Comparison of ENCODE assay signal across 11 cellular contexts in genomic region chr13:44921931-44922758, GRCh38.
DNase-seq lines count a peak whose midpoint lies in the region; ATAC-seq, FAIRE-seq and TF ChIP-seq lines count a peak whose summit lies in the region.
"Had no signal": no experiment of that assay in that cellular context is flagged by ENCODE, and none has a peak within 500 bp of the region (broad histone marks: within the 10 kb centered on the region; RNA-seq: fewer than 3 reads in every experiment).

No MANE protein-coding gene starts in this region.

- no peak for TF ChIP-seq CTCF in keratinocyte (optimal IDR thresholded peaks at IDR 0.05 in 1 of 3, IDR thresholded peaks at IDR 0.05 in 1 of 3, conservative IDR thresholded peaks at IDR 0.05 in 1 of 3; ENCODE audit: extremely low read depth in 1 of 3, insufficient read depth in 2 of 3, low read length in 3 of 3)
- TF ChIP-seq CTCF in tibial nerve (IDR thresholded peaks at IDR 0.05) = peak in 1 of 5 experiments; percentile 8
- TF ChIP-seq CTCF in CD8-positive, alpha-beta T cell (IDR thresholded peaks at IDR 0.05) = no peak

- no peaks in the 10 kb centered on the region for H3K9me3 ChIP-seq in keratinocyte (ENCODE audit: control insufficient read depth, low read depth, low read length)
- no peaks in the 10 kb centered on the region for H3K9me3 ChIP-seq in tibial nerve
- H3K9me3 ChIP-seq in CD8-positive, alpha-beta T cell (ENCODE audit: low read length) = no peaks in the 10 kb centered on the region

- TF ChIP-seq EP300 in tibial nerve (IDR thresholded peaks at IDR 0.05) = peak; percentile 62 to 90

- POLR2A ChIA-PET in CD8-positive, alpha-beta T cell (lab: Charles Lee) = no interaction called here

- peak; percentile 83 for FAIRE-seq in keratinocyte (lab: Jason Lieb, UNC)
- FAIRE-seq: A204.1, TTC549 had no signal

- peak; percentile 30 for DNase-seq in NCI-H146 (lab: John Stamatoyannopoulos, UW)
- no peak for DNase-seq in NCI-H146 treated with DMSO at 0.1 percent for 48 hours (lab: John Stamatoyannopoulos, UW; ENCODE audit: unreplicated experiment)
- DNase-seq in keratinocyte (ENCODE audit: low read depth, low spot score) = peak; percentile 44
- peak; percentile 54 to 75 for DNase-seq in tibial nerve (ENCODE audit: low spot score in 2 of 2)
- no peak for DNase-seq in cerebellar cortex (ENCODE audit: low spot score)
- DNase-seq in CD8-positive, alpha-beta T cell = no peak
- DNase-seq: midbrain had no signal

- peak overlapping the region; percentile 35 for H3K9ac ChIP-seq in keratinocyte (ENCODE audit: control insufficient read depth, extremely low read depth, insufficient read depth, low read length)

- dilution Hi-C loops in keratinocyte (cut with MboI; ENCODE audit: extremely low pct_ligation_motif_present, low sequenced_read_pairs) = no loop called here

- H3K9me3 Mint-ChIP-seq in CD8-positive, alpha-beta T cell = no peaks in the 10 kb centered on the region

- H3K79me2 ChIP-seq in keratinocyte (ENCODE audit: control insufficient read depth, insufficient read depth, low read length) = no peaks in the 10 kb centered on the region

- H4K20me1 ChIP-seq in keratinocyte (ENCODE audit: control insufficient read depth, extremely low read depth, insufficient read depth, low read length) = no peaks in the 10 kb centered on the region

- H3K4me3 Mint-ChIP-seq in CD8-positive, alpha-beta T cell = no peak overlapping the region

- CTCF ChIA-PET in CD8-positive, alpha-beta T cell (lab: Charles Lee) = interaction anchor here (1.1 kb wide), 1 partner anchor 47 kb away, joined by 4 read pairs; no protein-coding TSS in a partner anchor

- no peak overlapping the region for H3K27ac Mint-ChIP-seq in CD8-positive, alpha-beta T cell

- H3K27ac ChIP-seq in angular gyrus (ENCODE audit: low read depth, low read length) = peak overlapping the region; percentile 23
- peak overlapping the region; percentile 77 for H3K27ac ChIP-seq in keratinocyte (ENCODE audit: control insufficient read depth, insufficient read depth, low read length)
- H3K27ac ChIP-seq in tibial nerve = peak overlapping the region; percentile 67 to 99 (median 95)
- H3K27ac ChIP-seq in CD8-positive, alpha-beta T cell (ENCODE audit: low read depth, low read length) = no peak overlapping the region

- H3K4me1 ChIP-seq in keratinocyte (ENCODE audit: control insufficient read depth, extremely low read depth, insufficient read depth, low read length) (peaks cover 29% of the 10 kb centered on the region), tibial nerve (peaks cover 0 to 41% (median 14%) of the 10 kb centered on the region in 4 donors)
- peaks cover 7% of the 10 kb centered on the region for H3K4me1 ChIP-seq in CD8-positive, alpha-beta T cell (ENCODE audit: insufficient read depth, low read length)

- TF ChIP-seq POLR2A in tibial nerve (IDR thresholded peaks at IDR 0.05) = peak in 1 of 2 donors; percentile 8

- H3K27me3 Mint-ChIP-seq in CD8-positive, alpha-beta T cell (ENCODE audit: low read depth) = peaks cover 19% of the 10 kb centered on the region

- H2AFZ ChIP-seq in keratinocyte (ENCODE audit: control insufficient read depth, low read length) = peak overlapping the region; percentile 88

- WGBS in tibial nerve, 2 donors = 31 to 37% methylated on average over 2 of the region's 2 CpGs

- H3K27me3 ChIP-seq in keratinocyte (ENCODE audit: control insufficient read depth, extremely low read depth, insufficient read depth, low read length) = peaks cover 2% of the 10 kb centered on the region
- no peaks in the 10 kb centered on the region for H3K27me3 ChIP-seq in tibial nerve
- no peaks in the 10 kb centered on the region for H3K27me3 ChIP-seq in CD8-positive, alpha-beta T cell (ENCODE audit: insufficient read depth, low read length)

- H3K9me1 ChIP-seq in keratinocyte (ENCODE audit: control insufficient read depth, extremely low read depth, insufficient read depth, low read length) = no peaks in the 10 kb centered on the region

- H3K36me3 ChIP-seq in keratinocyte (ENCODE audit: control insufficient read depth in 2 of 2, extremely low read depth in 1 of 2, insufficient read depth in 2 of 2, low read length in 2 of 2) = no peaks in the 10 kb centered on the region
- H3K36me3 ChIP-seq in tibial nerve = no peaks in the 10 kb centered on the region
- no peaks in the 10 kb centered on the region for H3K36me3 ChIP-seq in CD8-positive, alpha-beta T cell (ENCODE audit: insufficient read depth, low read length)

- no peak overlapping the region for H3K4me3 ChIP-seq in keratinocyte (ENCODE audit: control insufficient read depth in 2 of 3, extremely low read depth in 1 of 3, insufficient read depth in 2 of 3, low read depth in 1 of 3, low read length in 3 of 3)
- no peak overlapping the region for H3K4me3 ChIP-seq in tibial nerve
- H3K4me3 ChIP-seq in CD8-positive, alpha-beta T cell (ENCODE audit: low read depth, low read length) = no peak overlapping the region

- peak overlapping the region; percentile 69 for H3K4me2 ChIP-seq in keratinocyte (ENCODE audit: control insufficient read depth, extremely low read depth, insufficient read depth, low read depth, low read length)

- H3K36me3 Mint-ChIP-seq in CD8-positive, alpha-beta T cell = no peaks in the 10 kb centered on the region

- intact Hi-C loops in CD8-positive, alpha-beta T cell (cut with DNase I, micrococcal nuclease) = loop anchor here in 1 of 2 experiments (5.0 kb wide), 1 partner anchor 45 kb away; no protein-coding TSS in a partner anchor

- no peak for ATAC-seq in GM19023 (IDR thresholded peaks at IDR 0.05; ENCODE audit: unreplicated experiment)
- no peak for ATAC-seq in CD8-positive, alpha-beta T cell

- H3K4me1 Mint-ChIP-seq in CD8-positive, alpha-beta T cell (ENCODE audit: low read depth) = no peaks in the 10 kb centered on the region

Comparison
In these comparisons a context has a peak if more than half of its experiments do, and no peak if none do; other contexts are left out.
1. DNase-seq: peak in NCI-H146 (single experiment), keratinocyte (single experiment) and tibial nerve (2 of 2); none in NCI-H146 treated with DMSO at 0.1 percent for 48 hours (single experiment), cerebellar cortex (single experiment) and CD8-positive, alpha-beta T cell (0 of 7).